Comparison of ENCODE assay signal across 10 cellular contexts in genomic region chr6:159157431-159157830, GRCh38. TPM values are rescaled to one million over a fixed set of nuclear protein-coding genes. Genes with fewer than 3 reads are reported as not detected.
"Had no signal": no experiment of that assay in that cellular context is flagged by ENCODE, and none has a peak within 500 bp of the region (broad histone marks: within the 10 kb centered on the region; RNA-seq: fewer than 3 reads in every experiment).

No MANE protein-coding gene starts in this region.

- FAIRE-seq: H1, H54, HTR-8/SVneo had no signal

- ATAC-seq: GM23338, HCT116 had no signal

- DNase-seq: H9, HFFc6, IMR-90, KBM-7 had no signal

- H3K4me3 ChIP-seq: GM23338 had no signal

- H2AFZ ChIP-seq: GM23338 had no signal

- H3K4me2 ChIP-seq: GM23338 had no signal

RNA-seq across cellular contexts. Expression of gene FNDC1, which starts 11.8 kb away (rescaled TPM):
- total RNA-seq: HFFc6, HT-29, IMR-90 had no signal
